In the genomic region with DNA sequence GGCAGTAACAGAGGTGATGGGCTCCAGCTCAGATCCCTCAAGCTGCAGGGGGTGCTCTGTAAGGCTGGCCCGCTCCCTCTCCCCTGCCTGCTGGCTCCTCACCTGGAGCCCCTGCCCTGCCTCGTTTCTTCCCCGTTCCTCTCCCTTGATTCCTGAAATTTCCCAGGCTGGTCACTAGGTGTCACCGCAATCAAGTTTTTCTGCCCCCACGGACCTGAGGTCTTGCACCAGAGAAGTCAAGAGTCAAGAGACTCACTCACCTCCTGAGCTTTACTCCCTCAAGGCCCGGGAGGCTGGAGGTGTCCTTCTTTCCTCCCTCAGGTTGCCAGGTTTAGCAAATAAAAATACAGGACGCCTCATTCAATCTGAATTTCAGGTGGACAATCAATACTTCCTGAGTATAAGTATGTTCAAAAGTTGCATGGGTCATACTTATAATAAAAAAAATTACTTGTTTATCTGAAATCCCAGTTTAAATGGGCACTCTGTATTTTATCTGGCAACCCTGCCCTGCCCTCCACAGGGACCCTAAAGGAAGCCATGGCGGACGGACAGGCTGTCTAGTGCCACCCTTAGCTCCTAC, we compare ENCODE assay signal across 8 cellular contexts.
DNase-seq lines count a peak whose midpoint lies in the region; ATAC-seq and TF ChIP-seq lines count a peak whose summit lies in the region.

No MANE protein-coding gene starts in this region.

- H3K27ac ChIP-seq in lung (ENCODE audit: low read depth in 1 of 2, low read length in 1 of 2) (no peak overlapping the region), upper lobe of left lung (peak overlapping the region in 1 of 4 donors; percentile 21)

- TF ChIP-seq CTCF in lung (IDR thresholded peaks at IDR 0.05; ENCODE audit: control extremely low read depth, extremely low read depth) (peak; percentile 81), upper lobe of left lung (IDR thresholded peaks at IDR 0.05) (peak; percentile 56 to 88 (median 74))

- TF ChIP-seq EP300 in upper lobe of left lung (IDR thresholded peaks at IDR 0.05) = no peak

- DNase-seq in A172 (ENCODE audit: low spot score) (peak; percentile 25), GF-D8 (lab: John Stamatoyannopoulos, UW) (peak; percentile 38), NCI-H1694 treated with DMSO at 0.1 percent for 48 hours (lab: John Stamatoyannopoulos, UW) (peak; percentile 38), UCSD-AML1 (lab: John Stamatoyannopoulos, UW; ENCODE audit: unreplicated experiment) (peak; percentile 44), dermis microvascular lymphatic vessel endothelial cell (ENCODE audit: low read depth in 2 of 2) (peak; percentile 37 to 67), lung (ENCODE audit: low spot score) (peak; percentile 58), upper lobe of left lung (peak in 1 of 2 donors; percentile 57)

- 29 to 35% methylated on average over 9 of the region's 9 CpGs for WGBS in lung, 2 donors
- 28 to 29% methylated on average over 9 of the region's 9 CpGs for WGBS in upper lobe of left lung, 2 donors

- peaks cover 0 to 8% of the 10 kb centered on the region in 2 donors for H3K4me1 ChIP-seq in lung (ENCODE audit: control insufficient read depth in 2 of 2, insufficient read depth in 2 of 2, low read length in 2 of 2)
- peaks cover 3 to 10% (median 6%) of the 10 kb centered on the region in 4 donors for H3K4me1 ChIP-seq in upper lobe of left lung

- H3K9me3 ChIP-seq in lung (ENCODE audit: control insufficient read depth in 2 of 2, insufficient read depth in 1 of 2, low read length in 1 of 2) (no peaks in the 10 kb centered on the region), upper lobe of left lung (no peaks in the 10 kb centered on the region)

- ATAC-seq in lung (ENCODE audit: insufficient read depth, low FRiP score) = peak; percentile 45
- ATAC-seq in upper lobe of left lung (ENCODE audit: low FRiP score in 2 of 2) = peak; percentile 16 to 67
- no peak for ATAC-seq in GM18505 (IDR thresholded peaks at IDR 0.05; ENCODE audit: unreplicated experiment)

- no peaks in the 10 kb centered on the region for H3K36me3 ChIP-seq in lung (ENCODE audit: control insufficient read depth in 2 of 2, insufficient read depth in 2 of 2, low read length in 2 of 2)
- H3K36me3 ChIP-seq in upper lobe of left lung = no peaks in the 10 kb centered on the region

- H3K4me3 ChIP-seq in lung (no peak overlapping the region), upper lobe of left lung (no peak overlapping the region)

- TF ChIP-seq POLR2A in upper lobe of left lung (IDR thresholded peaks at IDR 0.05) = no peak
- no peak for TF ChIP-seq POLR2A in GM18505 (IDR thresholded peaks at IDR 0.05; ENCODE audit: borderline replicate concordance, extremely low read depth, insufficient read depth, insufficient read length)

- no peaks in the 10 kb centered on the region for H3K27me3 ChIP-seq in lung (ENCODE audit: control insufficient read depth, insufficient read depth)
- no peaks in the 10 kb centered on the region for H3K27me3 ChIP-seq in upper lobe of left lung
